In the genomic region with DNA sequence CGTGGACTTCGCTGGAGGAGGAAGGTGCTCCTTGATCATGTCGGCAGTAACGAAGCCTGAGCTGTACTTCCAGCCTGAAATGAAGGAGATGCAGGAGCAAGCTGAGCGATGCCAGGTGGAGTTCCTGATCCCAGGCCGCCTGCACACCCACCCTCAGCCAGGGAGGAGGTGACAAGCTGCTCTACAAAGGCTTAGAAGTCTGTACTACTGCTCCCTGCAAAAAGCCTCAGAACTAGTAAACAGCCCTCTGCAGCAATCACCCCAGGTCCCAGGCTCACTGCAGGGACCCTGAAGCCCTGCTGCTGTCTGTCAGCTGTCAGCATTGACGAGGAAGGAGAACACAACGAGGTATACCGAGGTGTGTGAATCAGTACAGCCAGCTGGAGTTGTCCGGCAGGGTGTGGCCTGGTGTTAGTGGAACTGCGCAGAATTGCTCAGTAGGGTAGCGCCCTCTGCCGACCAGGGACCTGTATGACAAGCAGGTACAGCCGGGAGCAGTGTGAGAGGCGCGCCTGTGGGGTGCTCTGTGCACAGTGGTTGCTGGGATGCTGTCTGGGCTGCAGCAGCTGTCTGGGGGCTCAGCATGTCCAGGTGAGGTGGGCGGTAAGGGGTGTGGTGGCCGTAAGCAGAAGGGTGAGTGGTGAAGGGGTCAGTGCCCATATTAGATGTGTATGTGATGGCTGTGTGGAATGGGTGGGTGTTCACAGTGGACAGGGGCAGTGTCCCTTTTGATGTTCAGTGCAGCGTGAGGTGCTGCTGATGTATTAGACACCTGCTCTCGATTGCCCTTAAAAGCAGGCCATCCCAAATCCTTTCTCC, we compare ENCODE assay signal across 8 cellular contexts.
DNase-seq lines count a peak whose midpoint lies in the region; ATAC-seq and TF ChIP-seq lines count a peak whose summit lies in the region.

No MANE protein-coding gene starts in this region.

- peak; percentile 88 for TF ChIP-seq CTCF in brain microvascular endothelial cell (IDR thresholded peaks at IDR 0.05; ENCODE audit: low read depth, low read length, missing control alignments)

- no peak overlapping the region for H3K27ac ChIP-seq in brain microvascular endothelial cell

- peak; percentile 99 for ATAC-seq in HG02642 (IDR thresholded peaks at IDR 0.05; ENCODE audit: poor library complexity, unreplicated experiment)

- no peak overlapping the region for H3K4me3 ChIP-seq in brain microvascular endothelial cell (ENCODE audit: low read depth, low read length)

- peak; percentile 55 for DNase-seq in NK-92 treated with Interleukin-12 subunit alpha and Interleukin-12 subunit beta, amount 100 ng/mL, for 24 hours (lab: John Stamatoyannopoulos, UW)
- no peak for DNase-seq in NK-92 (lab: John Stamatoyannopoulos, UW; ENCODE audit: unreplicated experiment)
- DNase-seq in NCI-H1048 (lab: John Stamatoyannopoulos, UW), result peak; percentile 13
- DNase-seq in UCSD-AML1 (lab: John Stamatoyannopoulos, UW; ENCODE audit: unreplicated experiment), result peak; percentile 70
- peak; percentile 69 for DNase-seq in brain microvascular endothelial cell
- DNase-seq in islet precursor cell, result peak; percentile 91
- peak; percentile 75 to 84 for DNase-seq in stimulated activated CD4-positive, alpha-beta T cell treated with anti-CD3 and anti-CD28 coated beads, Interleukin-2, amount 100 ng/mL, for 24 hours

- no peaks in the 10 kb centered on the region for H3K36me3 ChIP-seq in brain microvascular endothelial cell (replicated peaks)

- H3K27me3 ChIP-seq in brain microvascular endothelial cell (replicated peaks), result no peaks in the 10 kb centered on the region

- in situ Hi-C loops in brain microvascular endothelial cell (cut with HindIII; ENCODE audit: low pct_ligation_motif_present, low sequenced_read_pairs), result no loop called here
